Comparison of ENCODE assay signal across 8 cellular contexts in the genomic region with DNA sequence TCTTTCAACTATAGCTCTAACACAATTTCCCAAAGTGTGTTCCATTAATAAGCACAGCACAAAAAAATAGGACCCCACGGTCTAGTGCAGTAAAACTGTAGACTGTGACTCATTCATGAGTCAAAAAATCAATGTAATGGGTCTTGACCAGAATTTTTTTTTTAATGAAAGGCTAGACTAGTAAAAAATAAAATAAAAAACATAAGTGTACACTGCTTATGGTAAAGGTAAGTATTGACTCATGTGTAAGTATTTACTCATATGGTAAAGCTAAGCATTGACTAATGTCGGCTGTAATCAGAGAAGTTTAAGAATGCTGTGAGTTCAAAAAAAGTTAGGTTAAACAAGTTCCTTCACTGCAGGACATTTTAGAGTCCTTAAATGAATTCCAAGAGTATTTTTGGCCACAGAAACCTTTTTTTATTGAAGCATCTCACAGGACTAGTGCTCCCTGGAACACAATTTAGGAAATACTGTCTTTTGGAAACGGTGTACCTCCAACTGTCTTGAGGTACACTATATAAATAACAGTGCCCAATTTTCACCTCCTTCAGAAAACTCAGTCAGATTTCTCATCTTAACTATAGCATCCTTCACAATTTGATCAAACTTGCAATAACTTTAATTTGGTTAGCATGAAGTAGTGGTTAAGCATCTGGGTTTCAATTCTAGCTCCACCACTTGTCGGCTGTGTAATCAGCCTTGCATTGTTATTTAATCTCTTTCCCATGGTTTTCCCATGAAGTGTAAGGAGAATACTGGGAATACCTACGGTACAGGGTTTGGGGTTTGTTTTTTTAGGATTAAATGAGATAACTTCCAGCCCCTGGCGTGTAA. TPM values are rescaled to one million over a fixed set of nuclear protein-coding genes. Genes with fewer than 3 reads are reported as not detected.
DNase-seq lines count a peak whose midpoint lies in the region; ATAC-seq lines count a peak whose summit lies in the region.

No MANE protein-coding gene starts in this region.

- peak overlapping the region; percentile 73 for H3K4me2 ChIP-seq in Karpas-422 (ENCODE audit: low read depth, low read length, poor library complexity, severe bottlenecking)

- ATAC-seq in GM21529 (IDR thresholded peaks at IDR 0.05; ENCODE audit: unreplicated experiment) (peak; percentile 14), GM19023 (IDR thresholded peaks at IDR 0.05; ENCODE audit: unreplicated experiment) (no peak)

- H3K4me1 ChIP-seq in ACC112 (ENCODE audit: control insufficient read depth, insufficient read depth, low read length, unreplicated experiment): no peaks in the 10 kb centered on the region
- H3K4me1 ChIP-seq in Karpas-422 (ENCODE audit: low read length): peaks cover 36% of the 10 kb centered on the region
- H3K4me1 ChIP-seq in iPS-18a (ENCODE audit: control insufficient read depth, low read depth, low read length): no peaks in the 10 kb centered on the region

- no peaks in the 10 kb centered on the region for H3K27me3 ChIP-seq in ACC112 (ENCODE audit: insufficient read depth, low read length)
- no peaks in the 10 kb centered on the region for H3K27me3 ChIP-seq in Karpas-422 (ENCODE audit: low read length)
- no peaks in the 10 kb centered on the region for H3K27me3 ChIP-seq in iPS-18a (ENCODE audit: control insufficient read depth, insufficient read depth, low read length)

- no peaks in the 10 kb centered on the region for H4K20me1 ChIP-seq in Karpas-422 (ENCODE audit: insufficient read depth, low read depth, low read length)

- H2AFZ ChIP-seq in ACC112 (ENCODE audit: low read length, unreplicated experiment): no peak overlapping the region
- peak overlapping the region; percentile 81 for H2AFZ ChIP-seq in Karpas-422 (ENCODE audit: low read length)

- H3K36me3 ChIP-seq in ACC112 (ENCODE audit: insufficient read depth, low read length): no peaks in the 10 kb centered on the region
- H3K36me3 ChIP-seq in Karpas-422 (ENCODE audit: insufficient read depth, low read length): no peaks in the 10 kb centered on the region
- no peaks in the 10 kb centered on the region for H3K36me3 ChIP-seq in iPS-18a (ENCODE audit: control insufficient read depth, low read depth, low read length)

- H3K9ac ChIP-seq in Karpas-422 (ENCODE audit: low read length): peak overlapping the region; percentile 41
- no peak overlapping the region for H3K9ac ChIP-seq in iPS-18a (ENCODE audit: low read length)

- H3K79me2 ChIP-seq in ACC112 (ENCODE audit: control insufficient read depth, insufficient read depth, low read length, unreplicated experiment) (no peaks in the 10 kb centered on the region), Karpas-422 (ENCODE audit: low read length) (no peaks in the 10 kb centered on the region)

- H3K9me2 ChIP-seq in Karpas-422 (replicated peaks; ENCODE audit: insufficient read depth, low read length): no peaks in the 10 kb centered on the region

- H3K27ac ChIP-seq in ACC112 (ENCODE audit: low read depth, low read length): no peak overlapping the region
- H3K27ac ChIP-seq in Karpas-422 (ENCODE audit: low read length): peak overlapping the region; percentile 75
- no peak overlapping the region for H3K27ac ChIP-seq in iPS-18a (ENCODE audit: low read length)

- H3K9me3 ChIP-seq in Karpas-422 (ENCODE audit: low read length): no peaks in the 10 kb centered on the region
- H3K9me3 ChIP-seq in iPS-18a (ENCODE audit: control insufficient read depth, low read depth, low read length): no peaks in the 10 kb centered on the region

- DNase-seq in Karpas-422 (peak; percentile 48), H4 (ENCODE audit: low spot score) (no peak), AG08396 (ENCODE audit: low spot score) (no peak)
- DNase-seq in stimulated activated CD4-positive, alpha-beta T cell treated with anti-CD3 and anti-CD28 coated beads, Interleukin-12 subunit alpha, Interleukin-12 subunit beta, amount 100 ng/mL, for 4 hours: no peak

- H3K4me3 ChIP-seq in ACC112 (ENCODE audit: low read depth, low read length) (peak overlapping the region; percentile 65), Karpas-422 (ENCODE audit: low read length) (peak overlapping the region; percentile 46; the same call in 1 of the 2 replicates), iPS-18a (ENCODE audit: low read length) (peak overlapping the region; percentile 28)

RNA-seq across cellular contexts. Expression of a gene that starts 2.1 kb away (rescaled TPM):
- 2.5 and 3.0 TPM in 2 replicates for total RNA-seq in Karpas-422 (2014; rRNA removed; shearing (Covaris generic); ENCODE audit: low replicate concordance)
- total RNA-seq in H4 (2014; rRNA removed; shearing (Covaris generic)): not detected in 2 replicates

RNA-seq across cellular contexts. Expression of a gene that starts 37.4 kb away (rescaled TPM):
- 0.11 and 0.19 TPM in 2 replicates for total RNA-seq in Karpas-422 (2014; rRNA removed; shearing (Covaris generic); ENCODE audit: low replicate concordance)
- total RNA-seq in H4 (2014; rRNA removed; shearing (Covaris generic)): 0.25 TPM in 2 replicates
